8 cellular contexts compared by ENCODE assay signal in genomic region chr9:107260437-107261081, GRCh38. TPM values are rescaled to one million over a fixed set of nuclear protein-coding genes. Genes with fewer than 3 reads are reported as not detected.
DNase-seq lines count a peak whose midpoint lies in the region; ATAC-seq, FAIRE-seq and TF ChIP-seq lines count a peak whose summit lies in the region.

No MANE protein-coding gene starts in this region.

- in situ Hi-C loops in G401 (cut with HindIII; ENCODE audit: low sequenced_read_pairs) = no loop called here

- intact Hi-C loops in CD14-positive monocyte (cut with micrococcal nuclease) = no loop called here

- H3K36me3 ChIP-seq in bronchial epithelial cell (ENCODE audit: control insufficient read depth, insufficient read depth, low read length) = no peaks in the 10 kb centered on the region

- no peak overlapping the region for H3K27ac Mint-ChIP-seq in CD14-positive monocyte

- H3K4me1 Mint-ChIP-seq in CD14-positive monocyte = peaks cover 3% of the 10 kb centered on the region

- no peak overlapping the region for H3K4me3 ChIP-seq in bronchial epithelial cell (ENCODE audit: low read depth, low read length)

- no peak overlapping the region for H3K4me3 Mint-ChIP-seq in CD14-positive monocyte

- ATAC-seq in GM21367 (IDR thresholded peaks at IDR 0.05; ENCODE audit: unreplicated experiment) (peak; percentile 99), HG03460 (IDR thresholded peaks at IDR 0.05; ENCODE audit: unreplicated experiment) (peak; percentile 99)

- H3K27me3 Mint-ChIP-seq in CD14-positive monocyte (ENCODE audit: low read depth in 3 of 3) = peaks cover 3 to 4% (median 3%) of the 10 kb centered on the region in 3 donors

- FAIRE-seq in bronchial epithelial cell (lab: Jason Lieb, UNC) = peak; percentile 40

- no peaks in the 10 kb centered on the region for H3K36me3 Mint-ChIP-seq in CD14-positive monocyte

- TF ChIP-seq CTCF in bronchial epithelial cell (IDR thresholded peaks at IDR 0.05; ENCODE audit: insufficient read depth, low read length, severe bottlenecking) (no peak), CD14-positive monocyte (IDR thresholded peaks at IDR 0.05) (no peak)

- peaks cover 0 to 9% (median 4%) of the 10 kb centered on the region in 7 donors for H3K9me3 Mint-ChIP-seq in CD14-positive monocyte

- no peaks in the 10 kb centered on the region for H3K27me3 ChIP-seq in bronchial epithelial cell (ENCODE audit: control insufficient read depth, insufficient read depth, low read length)

- DNase-seq in ELR (ENCODE audit: low read depth) (peak; percentile 25), bronchial epithelial cell (ENCODE audit: low read depth) (no peak), CD14-positive monocyte (ENCODE audit: low spot score) (no peak), G401 (ENCODE audit: low spot score) (no peak)
- no peak for DNase-seq in activated naive CD4-positive, alpha-beta T cell treated with anti-CD3 and anti-CD28 coated beads, Interleukin-2, amount 50 U/mL, for 16 hours
- no peak for DNase-seq in stimulated activated CD4-positive, alpha-beta T cell treated with anti-CD3 and anti-CD28 coated beads, Interleukin-4, amount 100 ng/mL, for 24 hours

RNA-seq across cellular contexts. Expression of gene RAD23B, which starts 22.5 kb away (rescaled TPM):
- total RNA-seq in bronchial epithelial cell = 157 and 207 TPM in 2 replicates
- 10 to 100 TPM; 21.6 to 24.7 TPM for polyA plus RNA-seq in CD14-positive monocyte
- total RNA-seq in G401 (2014; rRNA removed; shearing (Covaris generic)) = 129 and 208 TPM in 2 replicates
